In genomic region chr3:130759692-130760338, GRCh38 we compare ENCODE assay signal across 8 cellular contexts. TPM values are rescaled to one million over a fixed set of nuclear protein-coding genes. Genes with fewer than 3 reads are reported as not detected.
DNase-seq lines count a peak whose midpoint lies in the region; ATAC-seq, FAIRE-seq and TF ChIP-seq lines count a peak whose summit lies in the region.

No MANE protein-coding gene starts in this region.

- no peaks in the 10 kb centered on the region for H3K4me1 Mint-ChIP-seq in CD4-positive, alpha-beta T cell (ENCODE audit: low read depth)
- no peaks in the 10 kb centered on the region for H3K4me1 Mint-ChIP-seq in activated CD8-positive, alpha-beta T cell treated with anti-CD3 and anti-CD28 coated beads for 36 hours (ENCODE audit: low read depth)
- H3K4me1 Mint-ChIP-seq in naive thymus-derived CD4-positive, alpha-beta T cell, result peaks cover 0 to 10% (median 0%) of the 10 kb centered on the region in 7 donors

- H3K27me3 Mint-ChIP-seq in CD4-positive, alpha-beta T cell, result peaks cover 29% of the 10 kb centered on the region
- peaks cover 2% of the 10 kb centered on the region for H3K27me3 Mint-ChIP-seq in activated CD8-positive, alpha-beta T cell treated with anti-CD3 and anti-CD28 coated beads for 36 hours
- peaks cover 0 to 20% (median 6%) of the 10 kb centered on the region in 5 donors for H3K27me3 Mint-ChIP-seq in naive thymus-derived CD4-positive, alpha-beta T cell

- TF ChIP-seq CTCF in CD4-positive, alpha-beta T cell (IDR thresholded peaks at IDR 0.05), result peak; percentile 83
- TF ChIP-seq CTCF in activated CD8-positive, alpha-beta T cell treated with anti-CD3 and anti-CD28 coated beads for 36 hours (IDR thresholded peaks at IDR 0.05), result peak; percentile 84
- peak; percentile 90 for TF ChIP-seq CTCF in epithelial cell of proximal tubule (conservative IDR thresholded peaks at IDR 0.05; ENCODE audit: low read depth, low read length)

- no peak overlapping the region for H3K27ac Mint-ChIP-seq in CD4-positive, alpha-beta T cell
- no peak overlapping the region for H3K27ac Mint-ChIP-seq in activated CD8-positive, alpha-beta T cell treated with anti-CD3 and anti-CD28 coated beads for 36 hours
- peak overlapping the region in 1 of 9 donors; percentile 68 for H3K27ac Mint-ChIP-seq in naive thymus-derived CD4-positive, alpha-beta T cell

- no peaks in the 10 kb centered on the region for H3K9me3 Mint-ChIP-seq in CD4-positive, alpha-beta T cell
- no peaks in the 10 kb centered on the region for H3K9me3 Mint-ChIP-seq in activated CD8-positive, alpha-beta T cell treated with anti-CD3 and anti-CD28 coated beads for 36 hours
- no peaks in the 10 kb centered on the region for H3K9me3 Mint-ChIP-seq in naive thymus-derived CD4-positive, alpha-beta T cell

- no peaks in the 10 kb centered on the region for H3K9me3 ChIP-seq in CD4-positive, alpha-beta T cell (ENCODE audit: control insufficient read depth, low read length)
- no peaks in the 10 kb centered on the region for H3K9me3 ChIP-seq in naive thymus-derived CD4-positive, alpha-beta T cell (ENCODE audit: control insufficient read depth in 2 of 3, low read length in 3 of 3)

- peak; percentile 89 for FAIRE-seq in GM19239 (lab: Jason Lieb, UNC)

- H3K36me3 ChIP-seq in naive thymus-derived CD4-positive, alpha-beta T cell (ENCODE audit: control insufficient read depth in 2 of 3, insufficient read depth in 3 of 3, low read length in 3 of 3), result no peaks in the 10 kb centered on the region

- intact Hi-C loops in CD4-positive, alpha-beta T cell (cut with DNase I, micrococcal nuclease), result loop anchor here (1.0 to 2.0 kb wide), 2 partner anchors 131 to 133 kb away; no protein-coding TSS in a partner anchor
- intact Hi-C loops in activated CD8-positive, alpha-beta T cell treated with anti-CD3 and anti-CD28 coated beads for 36 hours (cut with micrococcal nuclease), result loop anchor here (1.0 kb wide), 1 partner anchor 133 kb away; no protein-coding TSS in a partner anchor
- intact Hi-C loops in naive thymus-derived CD4-positive, alpha-beta T cell (cut with micrococcal nuclease), result loop anchor here (1.0 to 2.0 kb wide), 5 partner anchors 12 to 1421 kb away; partner anchors contain the start of gene PIK3R4 (in 1 of the 2)

- no peak overlapping the region for H3K4me3 ChIP-seq in epithelial cell of proximal tubule (ENCODE audit: low read depth, low read length)
- no peak overlapping the region for H3K4me3 ChIP-seq in naive thymus-derived CD4-positive, alpha-beta T cell (ENCODE audit: low read length)

- no peak overlapping the region for H3K4me3 Mint-ChIP-seq in CD4-positive, alpha-beta T cell
- H3K4me3 Mint-ChIP-seq in activated CD8-positive, alpha-beta T cell treated with anti-CD3 and anti-CD28 coated beads for 36 hours, result no peak overlapping the region
- H3K4me3 Mint-ChIP-seq in naive thymus-derived CD4-positive, alpha-beta T cell, result no peak overlapping the region

- no peaks in the 10 kb centered on the region for H3K36me3 Mint-ChIP-seq in CD4-positive, alpha-beta T cell (ENCODE audit: low read depth)
- no peaks in the 10 kb centered on the region for H3K36me3 Mint-ChIP-seq in activated CD8-positive, alpha-beta T cell treated with anti-CD3 and anti-CD28 coated beads for 36 hours (ENCODE audit: low read depth)
- peaks cover 0 to 5% (median 0%) of the 10 kb centered on the region in 5 donors for H3K36me3 Mint-ChIP-seq in naive thymus-derived CD4-positive, alpha-beta T cell

- H3K27me3 ChIP-seq in CD4-positive, alpha-beta T cell (ENCODE audit: control insufficient read depth, insufficient read depth, low read length), result no peaks in the 10 kb centered on the region
- H3K27me3 ChIP-seq in naive thymus-derived CD4-positive, alpha-beta T cell (ENCODE audit: control insufficient read depth in 2 of 2, insufficient read depth in 2 of 2, low read length in 2 of 2), result no peaks in the 10 kb centered on the region

- peak; percentile 86 for ATAC-seq in CD4-positive, alpha-beta T cell (ENCODE audit: poor library complexity)
- ATAC-seq in activated CD8-positive, alpha-beta T cell treated with anti-CD3 and anti-CD28 coated beads for 36 hours, result peak; percentile 78
- ATAC-seq in naive thymus-derived CD4-positive, alpha-beta T cell, result peak; percentile 89
- ATAC-seq in HG03045 (IDR thresholded peaks at IDR 0.05; ENCODE audit: unreplicated experiment), result no peak

- CTCF ChIA-PET in CD4-positive, alpha-beta T cell (lab: Charles Lee), result interaction anchor here (0.6 to 1.6 kb wide), 7 partner anchors 9 to 685 kb away, joined by 3 to 4 read pairs (median 3); partner anchors contain the start of gene ATP2C1
- CTCF ChIA-PET in activated CD8-positive, alpha-beta T cell treated with anti-CD3 and anti-CD28 coated beads for 36 hours (lab: Charles Lee), result interaction anchor here (0.6 to 5.4 kb wide), 33 partner anchors 9 to 265 kb away, joined by 3 to 125 read pairs (median 4); partner anchors contain the start of gene ATP2C1
- CTCF ChIA-PET in naive thymus-derived CD4-positive, alpha-beta T cell (lab: Charles Lee), result interaction anchor here (0.8 to 2.0 kb wide), 6 partner anchors 14 to 265 kb away, joined by 3 to 12 read pairs (median 4); no protein-coding TSS in a partner anchor

- POLR2A ChIA-PET in CD4-positive, alpha-beta T cell (lab: Charles Lee), result interaction anchor here (3.0 kb wide), 1 partner anchor 134 kb away, joined by 12 read pairs; the partner anchor contains the start of gene ATP2C1
- POLR2A ChIA-PET in activated CD8-positive, alpha-beta T cell treated with anti-CD3 and anti-CD28 coated beads for 36 hours (lab: Charles Lee), result interaction anchor here (1.0 to 2.2 kb wide), 2 partner anchors 9 to 134 kb away, joined by 3 to 6 read pairs; partner anchors contain the start of gene ATP2C1
- POLR2A ChIA-PET in naive thymus-derived CD4-positive, alpha-beta T cell (lab: Charles Lee), result interaction anchor here (1.1 kb wide), 1 partner anchor 134 kb away, joined by 7 read pairs; the partner anchor contains the start of gene ATP2C1

- H3K4me1 ChIP-seq in naive thymus-derived CD4-positive, alpha-beta T cell (ENCODE audit: control insufficient read depth in 2 of 2, insufficient read depth in 2 of 2, low read length in 2 of 2), result no peaks in the 10 kb centered on the region

- peak in 7 of 10 experiments; percentile 16 to 47 (median 26) for DNase-seq in CD4-positive, alpha-beta T cell
- DNase-seq in GM19239 (ENCODE audit: insufficient read length, low spot score), result peak; percentile 30
- DNase-seq in HS-5 (ENCODE audit: low read depth), result peak; percentile 29
- DNase-seq in NCI-H82 treated with DMSO at 0.1 percent for 48 hours (lab: John Stamatoyannopoulos, UW; ENCODE audit: unreplicated experiment), result peak; percentile 16
- peak; percentile 75 for DNase-seq in activated CD8-positive, alpha-beta T cell treated with anti-CD3 and anti-CD28 coated beads for 36 hours
- DNase-seq in epithelial cell of proximal tubule (ENCODE audit: low read depth), result no peak
- DNase-seq in naive thymus-derived CD4-positive, alpha-beta T cell, result peak in 8 of 9 donors; percentile 27 to 65 (median 50)

- no peak overlapping the region for H3K27ac ChIP-seq in CD4-positive, alpha-beta T cell (ENCODE audit: low read depth, low read length)
- no peak overlapping the region for H3K27ac ChIP-seq in naive thymus-derived CD4-positive, alpha-beta T cell (ENCODE audit: low read depth, low read length)

RNA-seq across cellular contexts. Expression of gene PIK3R4, which starts 13.2 kb away (rescaled TPM):
- total RNA-seq in CD4-positive, alpha-beta T cell, result 10 to 100 TPM; 13.7 to 14.5 TPM
- total RNA-seq in activated CD8-positive, alpha-beta T cell treated with anti-CD3 and anti-CD28 coated beads for 36 hours, result 10 to 100 TPM; 27.4 to 28.4 TPM
- total RNA-seq in epithelial cell of proximal tubule, result 32.3 and 45.3 TPM in 2 replicates
- total RNA-seq in naive thymus-derived CD4-positive, alpha-beta T cell, result 10 to 100 TPM; 15.5 to 33.6 (median 27.3) TPM
- 10 to 100 TPM; 27.5 to 47.5 TPM for polyA plus RNA-seq in naive thymus-derived CD4-positive, alpha-beta T cell
